ENCODE assay signal across 1 cellular context in genomic region chr17:51355314-51356083, GRCh38.
A peak's percentile ranks its signal among the peaks of the same experiment; 100 is the strongest.
TF ChIP-seq lines count a peak whose summit lies in the region.

No MANE protein-coding gene starts in this region.

TF ChIP-seq in SK-N-SH treated with all-trans-retinoic acid at 6 μM for 48 hours, 23 proteins besides CTCF, POLR2A, EP300 and RAD21 (continued from another document):
- TF ChIP-seq TSHZ2 (CRISPR knock-in tag; IDR thresholded peaks at IDR 0.05) = peak; percentile 54; the same call in 1 of the 2 replicates
- TF ChIP-seq, protein P1, sequence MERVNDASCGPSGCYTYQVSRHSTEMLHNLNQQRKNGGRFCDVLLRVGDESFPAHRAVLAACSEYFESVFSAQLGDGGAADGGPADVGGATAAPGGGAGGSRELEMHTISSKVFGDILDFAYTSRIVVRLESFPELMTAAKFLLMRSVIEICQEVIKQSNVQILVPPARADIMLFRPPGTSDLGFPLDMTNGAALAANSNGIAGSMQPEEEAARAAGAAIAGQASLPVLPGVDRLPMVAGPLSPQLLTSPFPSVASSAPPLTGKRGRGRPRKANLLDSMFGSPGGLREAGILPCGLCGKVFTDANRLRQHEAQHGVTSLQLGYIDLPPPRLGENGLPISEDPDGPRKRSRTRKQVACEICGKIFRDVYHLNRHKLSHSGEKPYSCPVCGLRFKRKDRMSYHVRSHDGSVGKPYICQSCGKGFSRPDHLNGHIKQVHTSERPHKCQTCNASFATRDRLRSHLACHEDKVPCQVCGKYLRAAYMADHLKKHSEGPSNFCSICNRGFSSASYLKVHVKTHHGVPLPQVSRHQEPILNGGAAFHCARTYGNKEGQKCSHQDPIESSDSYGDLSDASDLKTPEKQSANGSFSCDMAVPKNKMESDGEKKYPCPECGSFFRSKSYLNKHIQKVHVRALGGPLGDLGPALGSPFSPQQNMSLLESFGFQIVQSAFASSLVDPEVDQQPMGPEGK (CRISPR knock-in tag; IDR thresholded peaks at IDR 0.05; ENCODE audit: borderline replicate concordance) = no peak
